ENCODE assay signal across 10 cellular contexts in genomic region chr2:54767921-54768320, GRCh38. TPM values are rescaled to one million over a fixed set of nuclear protein-coding genes. Genes with fewer than 3 reads are reported as not detected.
A peak's percentile ranks its signal among the peaks of the same experiment; 100 is the strongest.
DNase-seq lines count a peak whose midpoint lies in the region; ATAC-seq and TF ChIP-seq lines count a peak whose summit lies in the region.
"Had no signal": no experiment of that assay in that cellular context is flagged by ENCODE, and none has a peak within 500 bp of the region (broad histone marks: within the 10 kb centered on the region; RNA-seq: fewer than 3 reads in every experiment).

No MANE protein-coding gene starts in this region.

- H3K9me3 ChIP-seq in uterus = no peaks in the 10 kb centered on the region

- H3K27me3 Mint-ChIP-seq in Calu3 (ENCODE audit: unreplicated experiment) = no peaks in the 10 kb centered on the region

- H3K4me3 ChIP-seq in epithelial cell of esophagus (ENCODE audit: low read length) = no peak overlapping the region
- H3K4me3 ChIP-seq in uterus = no peak overlapping the region

- H3K27ac Mint-ChIP-seq in activated naive CD4-positive, alpha-beta T cell treated with anti-CD3 and anti-CD28 coated beads, Interleukin-2, amount 50 U/mL, for 72 hours = peak overlapping the region; percentile 61 to 77
- H3K27ac Mint-ChIP-seq in Calu3 (ENCODE audit: unreplicated experiment) = no peak overlapping the region
- H3K27ac Mint-ChIP-seq: natural killer cell had no signal

- H3K4me1 ChIP-seq in uterus = no peaks in the 10 kb centered on the region

- H3K27ac ChIP-seq in uterus = no peak overlapping the region
- H3K27ac ChIP-seq: C4-2B had no signal

- ATAC-seq in activated naive CD4-positive, alpha-beta T cell treated with anti-CD3 and anti-CD28 coated beads, Interleukin-2, amount 50 U/mL, for 72 hours = peak; percentile 96 to 99
- ATAC-seq: natural killer cell had no signal

- no peaks in the 10 kb centered on the region for H3K9me3 Mint-ChIP-seq in activated naive CD4-positive, alpha-beta T cell treated with anti-CD3 and anti-CD28 coated beads, Interleukin-2, amount 50 U/mL, for 72 hours
- H3K9me3 Mint-ChIP-seq in Calu3 (ENCODE audit: low read depth, unreplicated experiment) = no peaks in the 10 kb centered on the region
- H3K9me3 Mint-ChIP-seq: natural killer cell had no signal

- CTCF ChIA-PET in Calu3 (lab: Charles Lee) = no interaction called here

- no peaks in the 10 kb centered on the region for H3K27me3 ChIP-seq in uterus

- no peak for DNase-seq in activated naive CD4-positive, alpha-beta T cell treated with anti-CD3 and anti-CD28 coated beads, Interleukin-2, amount 50 U/mL, for 72 hours (ENCODE audit: low spot score in 2 of 2)
- no peak for DNase-seq in activated naive CD4-positive, alpha-beta T cell (lab: John Stamatoyannopoulos, UW)
- DNase-seq in NCI-H69 (lab: John Stamatoyannopoulos, UW) = peak; percentile 48
- DNase-seq in epithelial cell of esophagus (ENCODE audit: low read depth) = peak; percentile 89
- DNase-seq in Calu3 = no peak
- DNase-seq in uterus = no peak
- DNase-seq in GDM1 (lab: John Stamatoyannopoulos, UW) = no peak
- DNase-seq in inferior parietal cortex (ENCODE audit: extremely low spot score) = no peak
- DNase-seq: natural killer cell had no signal

- no peak for TF ChIP-seq POLR2A in uterus (IDR thresholded peaks at IDR 0.05)

- intact Hi-C loops in Calu3 (cut with micrococcal nuclease; ENCODE audit: unreplicated experiment) = loop anchor here (1.0 kb wide), 1 partner anchor 44 kb away; no protein-coding TSS in a partner anchor
- intact Hi-C loops in uterus (cut with DNase I; ENCODE audit: low total_unique reads) = no loop called here

- no peaks in the 10 kb centered on the region for H3K36me3 Mint-ChIP-seq in activated naive CD4-positive, alpha-beta T cell treated with anti-CD3 and anti-CD28 coated beads, Interleukin-2, amount 50 U/mL, for 72 hours
- no peaks in the 10 kb centered on the region for H3K36me3 Mint-ChIP-seq in Calu3 (ENCODE audit: insufficient read depth, unreplicated experiment)
- H3K36me3 Mint-ChIP-seq: natural killer cell had no signal

- no TSS peak for BruUV-seq in Calu3 (replicated peaks; lab: Mats Ljungman, UMichigan)

- TF ChIP-seq CTCF in epithelial cell of esophagus (IDR thresholded peaks at IDR 0.05; ENCODE audit: insufficient read depth, low read depth, low read length, missing control alignments) (no peak), Calu3 (IDR thresholded peaks at IDR 0.05; ENCODE audit: unreplicated experiment) (no peak), uterus (IDR thresholded peaks at IDR 0.05) (no peak)

- no peaks in the 10 kb centered on the region for H3K36me3 ChIP-seq in uterus

- no peak overlapping the region for H3K4me3 Mint-ChIP-seq in Calu3 (ENCODE audit: low read depth, unreplicated experiment)
- H3K4me3 Mint-ChIP-seq: natural killer cell had no signal

- H3K4me1 Mint-ChIP-seq in Calu3 (ENCODE audit: low read depth, unreplicated experiment) = peaks cover 10% of the 10 kb centered on the region
- H3K4me1 Mint-ChIP-seq: natural killer cell had no signal

RNA-seq across cellular contexts. Expression of gene EML6, which starts 44.5 kb away (rescaled TPM):
- total RNA-seq in activated naive CD4-positive, alpha-beta T cell treated with anti-CD3 and anti-CD28 coated beads, Interleukin-2, amount 50 U/mL, for 72 hours = 1 to 10 TPM in 1 of 2 donors, under 1 TPM in 1; 0.30 to 2.4 TPM
- 0.45 and 1.1 TPM in 2 replicates for total RNA-seq in Calu3 (2022)
- 1 to 10 TPM in 3 of 4 donors, under 1 TPM in 1; 0.26 to 2.4 (median 1.5) TPM for total RNA-seq in uterus

Comparison
In these comparisons a context has a peak if more than half of its experiments do, and no peak if none do; other contexts are left out.
1. DNase-seq: peak in NCI-H69 (single experiment) and epithelial cell of esophagus (single experiment); none in activated naive CD4-positive, alpha-beta T cell treated with anti-CD3 and anti-CD28 coated beads, Interleukin-2, amount 50 U/mL, for 72 hours (0 of 2), activated naive CD4-positive, alpha-beta T cell (0 of 4), Calu3 (single experiment), uterus (0 of 2), GDM1 (single experiment) and inferior parietal cortex (single experiment).